Comparison of ENCODE assay signal across 8 cellular contexts in the genomic region with DNA sequence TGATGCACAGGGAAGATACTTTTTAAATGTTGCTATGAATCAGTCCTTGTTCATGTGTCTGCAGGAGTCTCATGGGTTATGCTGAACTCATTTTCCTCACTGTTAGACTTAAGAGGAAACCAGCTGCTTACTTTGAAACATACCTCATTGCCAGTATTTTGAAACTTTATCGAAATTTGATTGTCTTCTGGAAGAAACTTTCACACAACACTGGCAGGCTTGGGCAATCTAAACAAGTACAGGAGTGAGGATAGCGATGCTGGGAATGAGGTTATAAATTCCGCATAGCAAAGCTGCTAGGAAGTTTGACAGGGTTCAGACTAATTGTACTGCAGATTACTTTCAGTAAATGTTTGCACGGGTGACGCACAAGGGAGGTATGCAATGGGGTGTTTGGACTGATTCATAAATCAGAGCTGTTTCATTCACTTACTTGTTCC.
DNase-seq lines count a peak whose midpoint lies in the region; ATAC-seq and TF ChIP-seq lines count a peak whose summit lies in the region.
"Had no signal": no experiment of that assay in that cellular context is flagged by ENCODE, and none has a peak within 500 bp of the region (broad histone marks: within the 10 kb centered on the region; RNA-seq: fewer than 3 reads in every experiment).

No MANE protein-coding gene starts in this region.

- no peak overlapping the region for H2AFZ ChIP-seq in IMR-90 (replicated peaks; ENCODE audit: low read length, poor library complexity)

- CTCF ChIA-PET in IMR-90 (lab: Yijun Ruan, JAX), result interaction anchor here (0.7 to 1.6 kb wide), 2 partner anchors 14 to 29 kb away, joined by 4 read pairs; no protein-coding TSS in a partner anchor

- H3K27me3 Mint-ChIP-seq in chondrocyte (ENCODE audit: low read depth), result no peaks in the 10 kb centered on the region

- H3K27ac ChIP-seq in IMR-90 (ENCODE audit: insufficient read depth, low read length) (peak overlapping the region; percentile 95; the same call in 1 of the 2 replicates), left lung (peak overlapping the region; percentile 27 to 31), upper lobe of left lung (no peak overlapping the region), testis (no peak overlapping the region)

- TF ChIP-seq CTCF in IMR-90 (conservative IDR thresholded peaks at IDR 0.05; ENCODE audit: low read depth, low read length), result no peak
- no peak for TF ChIP-seq CTCF in chondrocyte (IDR thresholded peaks at IDR 0.05)
- no peak for TF ChIP-seq CTCF in left lung (IDR thresholded peaks at IDR 0.05)
- no peak for TF ChIP-seq CTCF in upper lobe of left lung (IDR thresholded peaks at IDR 0.05)
- TF ChIP-seq CTCF in testis (IDR thresholded peaks at IDR 0.05), result no peak

- H3K4me3 Mint-ChIP-seq in chondrocyte (ENCODE audit: unreplicated experiment), result peak overlapping the region; percentile 29

- H4K5ac ChIP-seq in IMR-90 (ENCODE audit: low read depth, low read length), result peak overlapping the region; percentile 96; the same call in 1 of the 2 replicates

- intact Hi-C loops in IMR-90 (cut with micrococcal nuclease), result no loop called here
- intact Hi-C loops in left lung (cut with DNase I), result no loop called here
- intact Hi-C loops in testis (cut with DNase I; ENCODE audit: low total_unique reads), result no loop called here

- DNase-seq in IMR-90, result peak; percentile 98
- DNase-seq in chondrocyte (ENCODE audit: low spot score), result no peak
- peak in 1 of 2 donors; percentile 53 for DNase-seq in left lung
- peak in 1 of 2 donors; percentile 62 for DNase-seq in upper lobe of left lung
- DNase-seq in NCI-H526 treated with DMSO at 0.1 percent for 48 hours (lab: John Stamatoyannopoulos, UW), result no peak
- DNase-seq in NCI-H774 (lab: John Stamatoyannopoulos, UW), result no peak
- no peak for DNase-seq in testis
- DNase-seq: activated CD4-positive, alpha-beta T cell treated with anti-CD3 and anti-CD28 coated beads, Interleukin-2, amount 50 U/mL, for 48 hours had no signal

- no peaks in the 10 kb centered on the region; the same call in 1 of the 2 replicates for H4K20me1 ChIP-seq in IMR-90 (ENCODE audit: insufficient read depth, low read length)

- H3K79me1 ChIP-seq in IMR-90 (ENCODE audit: low read depth in 1 of 2, low read length in 2 of 2), result no peaks in the 10 kb centered on the region

- peak overlapping the region; percentile 99 for H3K18ac ChIP-seq in IMR-90 (ENCODE audit: low read depth, low read length)

- TF ChIP-seq POLR2A in IMR-90 (IDR thresholded peaks at IDR 0.05; ENCODE audit: low read depth, low read length), result no peak
- TF ChIP-seq POLR2A in upper lobe of left lung (IDR thresholded peaks at IDR 0.05), result no peak
- TF ChIP-seq POLR2A in testis (IDR thresholded peaks at IDR 0.05), result no peak

- H3K27ac Mint-ChIP-seq in chondrocyte (ENCODE audit: unreplicated experiment), result peak overlapping the region; percentile 64

- dilution Hi-C loops in IMR-90 (cut with HindIII; ENCODE audit: low sequenced_read_pairs, unreplicated experiment), result no loop called here

- ATAC-seq in IMR-90 (ENCODE audit: low read depth) (peak; percentile 94), left lung (peak; percentile 96), upper lobe of left lung (ENCODE audit: low FRiP score in 2 of 2) (peak; percentile 83 to 90)

- H3K27me3 ChIP-seq in IMR-90 (ENCODE audit: control insufficient read depth, insufficient read depth, low read length), result no peaks in the 10 kb centered on the region
- no peaks in the 10 kb centered on the region for H3K27me3 ChIP-seq in left lung
- H3K27me3 ChIP-seq in upper lobe of left lung, result no peaks in the 10 kb centered on the region
- H3K27me3 ChIP-seq in testis, result no peaks in the 10 kb centered on the region

- 0% methylated on average over 2 of the region's 5 CpGs; no CpG with 5 or more reads in 1 of the 2 experiments for WGBS in IMR-90 (ENCODE audit: extremely low coverage in 2 of 2, insufficient read length in 1 of 2), 2 experiments
- WGBS in upper lobe of left lung, 2 donors, result 42 to 45% methylated on average over 5 of the region's 5 CpGs
- WGBS in testis, 2 donors, result 67 to 69% methylated on average over 5 of the region's 5 CpGs

- H3K9me3 ChIP-seq in IMR-90 (ENCODE audit: control insufficient read depth, insufficient read depth, low read length) (no peaks in the 10 kb centered on the region), left lung (no peaks in the 10 kb centered on the region), upper lobe of left lung (no peaks in the 10 kb centered on the region), testis (no peaks in the 10 kb centered on the region)

- H3K4me1 Mint-ChIP-seq in chondrocyte (ENCODE audit: low read depth), result peaks cover 34% of the 10 kb centered on the region

- H2BK20ac ChIP-seq in IMR-90 (ENCODE audit: low read depth, low read length), result peak overlapping the region; percentile 89

- H3K9ac ChIP-seq in IMR-90 (ENCODE audit: low read depth, low read length), result no peak overlapping the region

- no peaks in the 10 kb centered on the region for H3K9me3 Mint-ChIP-seq in chondrocyte (ENCODE audit: low read depth)

- no peaks in the 10 kb centered on the region for H3K36me3 Mint-ChIP-seq in chondrocyte (ENCODE audit: low read depth)

- in situ Hi-C loops in IMR-90 (cut with MboI; ENCODE audit: low sequenced_read_pairs), result no loop called here

- H3K4me3 ChIP-seq in IMR-90 (ENCODE audit: insufficient read depth, low read depth, low read length), result no peak overlapping the region
- no peak overlapping the region for H3K4me3 ChIP-seq in left lung
- no peak overlapping the region for H3K4me3 ChIP-seq in upper lobe of left lung
- H3K4me3 ChIP-seq in testis, result no peak overlapping the region

- BruUV-seq in IMR-90 (replicated peaks; lab: Mats Ljungman, UMichigan), result no TSS peak

- no peak for TF ChIP-seq RAD21 in IMR-90 (IDR thresholded peaks at IDR 0.05; ENCODE audit: low read length)

- peak overlapping the region; percentile 39; the same call in 1 of the 2 replicates for H3K14ac ChIP-seq in IMR-90 (replicated peaks; ENCODE audit: low read depth, low read length)

- peak overlapping the region; percentile 88 for H2BK120ac ChIP-seq in IMR-90 (ENCODE audit: low read depth, low read length)

- H2AK9ac ChIP-seq in IMR-90 (replicated peaks; ENCODE audit: low read depth, low read length, poor library complexity), result no peak overlapping the region

- peak in 2 of 4 donors; percentile 29 to 53 for TF ChIP-seq EP300 in upper lobe of left lung (IDR thresholded peaks at IDR 0.05)

- H3K4me1 ChIP-seq in IMR-90 (ENCODE audit: control insufficient read depth, insufficient read depth, low read length) (peaks cover 29% of the 10 kb centered on the region), left lung (no peaks in the 10 kb centered on the region), upper lobe of left lung (peaks cover 0 to 9% (median 3%) of the 10 kb centered on the region in 4 donors), testis (no peaks in the 10 kb centered on the region)

- peak overlapping the region; percentile 58 for H3K4ac ChIP-seq in IMR-90 (ENCODE audit: low read depth, low read length)

- H3K56ac ChIP-seq in IMR-90 (ENCODE audit: extremely low read depth, insufficient read depth, low read length), result peak overlapping the region; percentile 78

- peak overlapping the region; percentile 87 for H3K4me2 ChIP-seq in IMR-90 (ENCODE audit: low read depth, low read length)

- 0 out of 2 replicates have a peak, but pooled peaks cover 6% of the 10 kb centered on the region for H3K9me1 ChIP-seq in IMR-90 (ENCODE audit: insufficient read depth, low read length)

- peak overlapping the region; percentile 51; the same call in 1 of the 2 replicates for H3K23ac ChIP-seq in IMR-90 (ENCODE audit: low read depth, low read length)

- no peak overlapping the region for H2AK5ac ChIP-seq in IMR-90 (ENCODE audit: low read depth, low read length)

- H3K36me3 ChIP-seq in IMR-90 (ENCODE audit: control insufficient read depth, insufficient read depth, low read length) (no peaks in the 10 kb centered on the region), left lung (no peaks in the 10 kb centered on the region), upper lobe of left lung (no peaks in the 10 kb centered on the region), testis (ENCODE audit: low read depth, missing control alignments) (no peaks in the 10 kb centered on the region)

- peak overlapping the region; percentile 55; the same call in 1 of the 3 replicates for H2BK15ac ChIP-seq in IMR-90 (ENCODE audit: low read depth, low read length)

- H4K91ac ChIP-seq in IMR-90 (ENCODE audit: insufficient read depth, low read depth, low read length), result peak overlapping the region; percentile 45; the same call in 1 of the 2 replicates

- peak overlapping the region; percentile 27 to 78; a peak in 2 of 4 replicates for H4K8ac ChIP-seq in IMR-90 (ENCODE audit: low read depth in 2 of 2, low read length in 2 of 2)

- POLR2A ChIA-PET in IMR-90 (lab: Charles Lee; ENCODE audit: unreplicated experiment), result no interaction called here

- H2BK5ac ChIP-seq in IMR-90 (ENCODE audit: low read depth, low read length, poor library complexity, severe bottlenecking), result peak overlapping the region; percentile 99

TF ChIP-seq in IMR-90, 13 proteins besides CTCF, POLR2A, EP300 and RAD21 (continues in another document):
- no peak for TF ChIP-seq MAFK (IDR thresholded peaks at IDR 0.05; ENCODE audit: low read depth, low read length)
- peak; percentile 68 for TF ChIP-seq BHLHE40 (IDR thresholded peaks at IDR 0.05; ENCODE audit: low read depth, low read length)
- TF ChIP-seq FOS (IDR thresholded peaks at IDR 0.05; ENCODE audit: low read depth, low read length), result peak; percentile 68; the same call in 1 of the 2 replicates
- TF ChIP-seq SMC3 (IDR thresholded peaks at IDR 0.05; ENCODE audit: low read depth, low read length), result no peak
- TF ChIP-seq RCOR1 (IDR thresholded peaks at IDR 0.05; ENCODE audit: insufficient replicate concordance, low read length), result peak; percentile 28
- TF ChIP-seq NFE2L2 (IDR thresholded peaks at IDR 0.05; ENCODE audit: low read depth, low read length), result no peak
- 0 out of 2 replicates have a peak, but pooled peaks have one; percentile 67 for TF ChIP-seq CHD1 (IDR thresholded peaks at IDR 0.05; ENCODE audit: low read depth, low read length)
- TF ChIP-seq CEBPB (IDR thresholded peaks at IDR 0.05; ENCODE audit: low read depth, low read length), result peak; percentile 81
- TF ChIP-seq RFX5 (IDR thresholded peaks at IDR 0.05; ENCODE audit: low read depth, low read length), result no peak
- TF ChIP-seq MAZ (IDR thresholded peaks at IDR 0.05; ENCODE audit: borderline replicate concordance, low read depth, low read length), result no peak
- no peak for TF ChIP-seq ELK1 (IDR thresholded peaks at IDR 0.05; ENCODE audit: borderline replicate concordance, low read depth, low read length)

Comparison
In these comparisons a context has a peak if more than half of its experiments do, and no peak if none do; other contexts are left out.
1. H3K27ac ChIP-seq: peak in IMR-90 (single experiment) and left lung (2 of 2); none in upper lobe of left lung (0 of 4) and testis (0 of 2).
2. Peak in every context shown above with its lines, with median percentiles within 50 percentile points of each other: ATAC-seq.